ENCODE assay signal across 19 cellular contexts in the genomic region with DNA sequence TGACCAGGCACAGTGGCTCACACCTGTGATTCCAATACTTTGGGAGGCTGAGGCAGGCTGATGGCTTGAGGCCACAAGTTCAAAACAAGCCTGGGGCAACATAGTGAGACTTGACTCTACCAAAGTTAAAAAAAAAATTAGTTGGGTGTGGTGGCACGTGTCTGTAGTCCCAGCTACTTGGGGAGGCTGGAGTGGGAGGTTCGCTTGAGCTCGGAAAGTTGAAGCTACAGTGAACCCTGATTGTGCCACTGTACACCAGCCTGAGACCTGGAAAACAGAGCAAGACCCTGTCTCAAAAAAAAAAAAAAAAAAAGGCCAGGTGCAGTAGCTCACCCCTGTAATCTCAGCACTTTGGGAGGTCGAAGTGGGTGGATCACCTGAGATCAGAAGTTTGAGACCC. TPM values are rescaled to one million over a fixed set of nuclear protein-coding genes. Genes with fewer than 3 reads are reported as not detected.
A peak's percentile ranks its signal among the peaks of the same experiment; 100 is the strongest.
DNase-seq lines count a peak whose midpoint lies in the region; ATAC-seq and TF ChIP-seq lines count a peak whose summit lies in the region.
"Had no signal": no experiment of that assay in that cellular context is flagged by ENCODE, and none has a peak within 500 bp of the region (broad histone marks: within the 10 kb centered on the region; RNA-seq: fewer than 3 reads in every experiment).

No MANE protein-coding gene starts in this region.

- no peak overlapping the region for H3K27ac Mint-ChIP-seq in MCF 10A (ENCODE audit: low read depth, unreplicated experiment)
- H3K27ac Mint-ChIP-seq: CD8-positive, alpha-beta T cell; HFFc6 had no signal

- no peaks in the 10 kb centered on the region for H3F3A ChIP-seq in PC-3 (ENCODE audit: low read length, unreplicated experiment)

- no peak overlapping the region for H3K4me2 ChIP-seq in mammary epithelial cell (ENCODE audit: insufficient read depth, low read depth, low read length)
- H3K4me2 ChIP-seq in PC-3 (ENCODE audit: low read length), result peak overlapping the region; percentile 93; the same call in 1 of the 2 replicates

- peaks cover 12% of the 10 kb centered on the region for H3K4me1 ChIP-seq in mammary epithelial cell (ENCODE audit: insufficient read depth, low read length)
- H3K4me1 ChIP-seq in PC-3 (ENCODE audit: insufficient read depth, low read length), result peaks cover 17% of the 10 kb centered on the region; the same call in 1 of the 2 replicates
- peaks cover 6% of the 10 kb centered on the region for H3K4me1 ChIP-seq in iPS-15b (ENCODE audit: control insufficient read depth, insufficient read depth, low read length)
- H3K4me1 ChIP-seq: BE2C had no signal

- H3K9me2 ChIP-seq in PC-3 (replicated peaks; ENCODE audit: low read length), result no peaks in the 10 kb centered on the region

- POLR2A ChIA-PET in MCF 10A (lab: Yijun Ruan, JAX) (interaction anchor here (0.9 kb wide), 1 partner anchor 9 kb away, joined by 3 read pairs; no protein-coding TSS in a partner anchor), PC-3 (lab: Charles Lee; ENCODE audit: unreplicated experiment) (no interaction called here)

- H3K9me3 Mint-ChIP-seq in MCF 10A (ENCODE audit: unreplicated experiment), result no peaks in the 10 kb centered on the region
- H3K9me3 Mint-ChIP-seq: CD8-positive, alpha-beta T cell; HFFc6 had no signal

- BruUV-seq in MCF 10A (replicated peaks; lab: Mats Ljungman, UMichigan) (no TSS peak), mammary epithelial cell (replicated peaks; lab: Mats Ljungman, UMichigan) (no TSS peak), PC-3 (replicated peaks; lab: Mats Ljungman, UMichigan) (no TSS peak)

- H3K27me3 ChIP-seq in mammary epithelial cell (ENCODE audit: insufficient read depth, low read length) (no peaks in the 10 kb centered on the region), PC-3 (ENCODE audit: low read length) (no peaks in the 10 kb centered on the region), iPS-15b (ENCODE audit: control insufficient read depth, insufficient read depth, low read length) (no peaks in the 10 kb centered on the region)
- H3K27me3 ChIP-seq: BE2C had no signal

- TF ChIP-seq CTCF in MCF 10A (IDR thresholded peaks at IDR 0.05; ENCODE audit: unreplicated experiment) (no peak), mammary epithelial cell (conservative IDR thresholded peaks at IDR 0.05 in 1 of 2, IDR thresholded peaks at IDR 0.05 in 1 of 2; ENCODE audit: extremely low read depth in 1 of 2, insufficient read depth in 1 of 2, low read depth in 1 of 2, low read length in 2 of 2) (no peak), PC-3 (conservative IDR thresholded peaks at IDR 0.05; ENCODE audit: low read depth, low read length) (no peak)

- H3K4me3 Mint-ChIP-seq in MCF 10A (ENCODE audit: unreplicated experiment), result no peak overlapping the region
- H3K4me3 Mint-ChIP-seq: CD8-positive, alpha-beta T cell; HFFc6 had no signal

- no peak overlapping the region for H2AFZ ChIP-seq in mammary epithelial cell (ENCODE audit: low read depth, low read length)
- H2AFZ ChIP-seq in PC-3 (ENCODE audit: low read length), result no peak overlapping the region

- WGBS in mammary epithelial cell (ENCODE audit: low coverage, missing lambda C conversion rate), result 79% methylated on average over 4 of the region's 4 CpGs

- H3K36me3 Mint-ChIP-seq in MCF 10A (ENCODE audit: insufficient read depth, unreplicated experiment), result peaks cover 42% of the 10 kb centered on the region

- H3K27me3 Mint-ChIP-seq in MCF 10A (ENCODE audit: insufficient read depth, unreplicated experiment), result no peaks in the 10 kb centered on the region

- ATAC-seq in PC-3 (no peak), GM19467 (IDR thresholded peaks at IDR 0.05; ENCODE audit: unreplicated experiment) (no peak)
- ATAC-seq: CD8-positive, alpha-beta T cell had no signal

- H3K9ac ChIP-seq in mammary epithelial cell (ENCODE audit: insufficient read depth, low read length) (no peak overlapping the region), PC-3 (ENCODE audit: low read length) (no peak overlapping the region), iPS-15b (ENCODE audit: low read depth, low read length) (peak overlapping the region; percentile 57)

- H4K20me1 ChIP-seq in mammary epithelial cell (ENCODE audit: insufficient read depth, low read length) (no peaks in the 10 kb centered on the region), PC-3 (ENCODE audit: low read length) (0 out of 2 replicates have a peak, but pooled peaks cover 7% of the 10 kb centered on the region)

- peaks cover 11% of the 10 kb centered on the region for H3K4me1 Mint-ChIP-seq in MCF 10A (ENCODE audit: insufficient read depth, unreplicated experiment)

- intact Hi-C loops in MCF 10A (cut with micrococcal nuclease), result no loop called here
- intact Hi-C loops in mammary epithelial cell (cut with micrococcal nuclease), result no loop called here
- intact Hi-C loops in PC-3 (cut with micrococcal nuclease), result no loop called here

- CTCF ChIA-PET in MCF 10A (lab: Yijun Ruan, JAX), result interaction anchor here (0.5 kb wide), 1 partner anchor 17 kb away, joined by 7 read pairs; no protein-coding TSS in a partner anchor
- CTCF ChIA-PET in mammary epithelial cell (lab: Charles Lee; ENCODE audit: low non-redundant PET), result no interaction called here
- CTCF ChIA-PET in PC-3 (lab: Charles Lee), result no interaction called here

- DNase-seq in MCF 10A (ENCODE audit: unreplicated experiment) (peak; percentile 15), mammary epithelial cell (no peak), PC-3 (no peak), dedifferentiated amniotic fluid mesenchymal stem cell (ENCODE audit: extremely low spot score) (no peak), NCI-H128 (lab: John Stamatoyannopoulos, UW; ENCODE audit: unreplicated experiment) (no peak), dermis blood vessel endothelial cell (no peak)
- DNase-seq: 8988T; BE2C; CD8-positive, alpha-beta T cell; DMS79 treated with DMSO at 0.1 percent for 48 hours; GF-D8; HFFc6; NCI-H1417; NCI-H187 treated with DMSO at 0.1 percent for 48 hours; NCI-H2171; NCI-H446 had no signal

- H3K79me2 ChIP-seq in mammary epithelial cell (ENCODE audit: insufficient read depth, low read length), result peaks cover 73% of the 10 kb centered on the region
- H3K79me2 ChIP-seq in PC-3 (ENCODE audit: low read length), result peaks cover 75% of the 10 kb centered on the region

- in situ Hi-C loops in mammary epithelial cell (cut with MboI; ENCODE audit: low sequenced_read_pairs in 2 of 2), result no loop called here

- no peak overlapping the region for H3K4me3 ChIP-seq in mammary epithelial cell (replicated peaks in 1 of 3; ENCODE audit: insufficient read depth in 1 of 3, low read depth in 2 of 3, low read length in 3 of 3)
- no peak overlapping the region for H3K4me3 ChIP-seq in PC-3 (ENCODE audit: low read length)
- H3K4me3 ChIP-seq in iPS-15b (ENCODE audit: low read depth, low read length), result no peak overlapping the region

- dilution Hi-C loops in mammary epithelial cell (cut with HindIII; ENCODE audit: low sequenced_read_pairs), result no loop called here

- H3K36me3 ChIP-seq in mammary epithelial cell (ENCODE audit: insufficient read depth, low read length) (peaks cover 23% of the 10 kb centered on the region), PC-3 (ENCODE audit: low read depth, low read length) (peaks cover 55% of the 10 kb centered on the region), iPS-15b (ENCODE audit: control insufficient read depth, insufficient read depth, low read length) (peaks cover 42% of the 10 kb centered on the region)

- H3K27ac ChIP-seq in mammary epithelial cell (ENCODE audit: insufficient read depth, low read depth, low read length), result no peak overlapping the region
- no peak overlapping the region for H3K27ac ChIP-seq in PC-3 (ENCODE audit: low read length)

- H3K9me3 ChIP-seq in mammary epithelial cell (replicated peaks; ENCODE audit: insufficient read depth, low read length) (no peaks in the 10 kb centered on the region), PC-3 (ENCODE audit: low read length) (no peaks in the 10 kb centered on the region), iPS-15b (ENCODE audit: control insufficient read depth, insufficient read depth, low read length) (no peaks in the 10 kb centered on the region)
- H3K9me3 ChIP-seq: BE2C had no signal

RNA-seq across cellular contexts. Expression of a gene that starts 3.1 kb away (rescaled TPM):
- total RNA-seq in MCF 10A (2022), result 7.3 and 8.6 TPM in 2 replicates
- total RNA-seq in mammary epithelial cell, result 10 to 100 TPM in 1 of 2 donors, 1 to 10 TPM in 1; 7.3 to 17.8 TPM
- polyA plus RNA-seq in mammary epithelial cell, result 16.3 TPM
- 15.7 TPM for polyA minus RNA-seq in mammary epithelial cell
- total RNA-seq in PC-3 (2014; rRNA removed), result 42.4 and 43.0 TPM in 2 replicates
- total RNA-seq in dermis blood vessel endothelial cell, result 15.1 and 21.6 TPM in 2 replicates

RNA-seq across cellular contexts. Expression of a gene that starts 38.2 kb away (rescaled TPM):
- 0.72 and 2.4 TPM in 2 replicates for total RNA-seq in MCF 10A (2022)
- total RNA-seq in mammary epithelial cell, result 1 to 10 TPM; 5.3 to 7.0 TPM
- polyA plus RNA-seq in mammary epithelial cell, result 7.7 TPM
- 4.4 TPM for polyA minus RNA-seq in mammary epithelial cell
- not detected in 2 replicates for total RNA-seq in PC-3 (2014; rRNA removed)
- not detected in 2 replicates for total RNA-seq in dermis blood vessel endothelial cell
- total RNA-seq: CD8-positive, alpha-beta T cell; HFFc6; SK-MEL-5 had no signal

RNA-seq across cellular contexts. Expression of a gene that starts 55.8 kb away (rescaled TPM):
- 5.6 and 5.7 TPM in 2 replicates for total RNA-seq in MCF 10A (2022)
- total RNA-seq in mammary epithelial cell, result 1 to 10 TPM; 8.8 to 9.2 TPM
- 7.1 TPM for polyA plus RNA-seq in mammary epithelial cell
- polyA minus RNA-seq in mammary epithelial cell, result 2.9 TPM
- 9.4 and 10.2 TPM in 2 replicates for total RNA-seq in PC-3 (2014; rRNA removed)
- 3.4 and 4.1 TPM in 2 replicates for total RNA-seq in dermis blood vessel endothelial cell
